In genomic region chr16:55044366-55044975, GRCh38 we compare ENCODE assay signal across 25 cellular contexts.
"Had no signal": no experiment of that assay in that cellular context is flagged by ENCODE, and none has a peak within 500 bp of the region (broad histone marks: within the 10 kb centered on the region; RNA-seq: fewer than 3 reads in every experiment).

No MANE protein-coding gene starts in this region.

- H3K4me3 Mint-ChIP-seq: activated CD4-positive, alpha-beta T cell treated with anti-CD3 and anti-CD28 coated beads, Interleukin-2, amount 10 ng/mL, durations not matched to agents 7 days and 5 days; activated CD8-positive, alpha-beta T cell treated with anti-CD3 and anti-CD28 coated beads for 36 hours; activated naive CD8-positive, alpha-beta T cell treated with anti-CD3 and anti-CD28 coated beads, Interleukin-2, amount 10 ng/mL, durations not matched to agents 7 days and 5 days; activated T-cell treated with anti-CD3 and anti-CD28 coated beads, Interleukin-2, amount 50 U/mL, for 72 hours had no signal

- H3K4me1 Mint-ChIP-seq: activated CD4-positive, alpha-beta T cell treated with anti-CD3 and anti-CD28 coated beads, Interleukin-2, amount 10 ng/mL, durations not matched to agents 7 days and 5 days; activated naive CD8-positive, alpha-beta T cell treated with anti-CD3 and anti-CD28 coated beads, Interleukin-2, amount 10 ng/mL, durations not matched to agents 7 days and 5 days had no signal

- H3K4me1 ChIP-seq: adrenal gland, breast epithelium had no signal

- H3K36me3 ChIP-seq: adrenal gland, breast epithelium, MG63 had no signal

- H3K27ac ChIP-seq: adrenal gland, breast epithelium, SK-N-MC, VCaP had no signal

- H3K4me3 ChIP-seq: adrenal gland, breast epithelium, MG63, SK-N-MC had no signal

- DNase-seq: activated CD4-positive, alpha-beta T cell treated with anti-CD3 and anti-CD28 coated beads, Interleukin-2, amount 10 ng/mL, durations not matched to agents 7 days and 5 days; activated CD4-positive, CD25-positive, alpha-beta regulatory T cell; activated CD8-positive, alpha-beta memory T cell treated with anti-CD3 and anti-CD28 coated beads, Interleukin-2, amount 50 U/mL, for 4 hours; activated CD8-positive, alpha-beta T cell treated with anti-CD3 and anti-CD28 coated beads for 36 hours; activated gamma-delta T cell treated with Interleukin-2 at 50 U/mL for 16 hours; activated naive CD4-positive, alpha-beta T cell treated with anti-CD3 and anti-CD28 coated beads, Interleukin-2, amount 50 U/mL, for 16 hours; activated naive CD8-positive, alpha-beta T cell treated with anti-CD3 and anti-CD28 coated beads, Interleukin-2, amount 10 ng/mL, durations not matched to agents 7 days and 5 days; activated T-cell treated with anti-CD3 and anti-CD28 coated beads, Interleukin-2, amount 50 U/mL, for 72 hours; adrenal gland; anterior cingulate cortex; MG63; NCI-H1105 treated with DMSO at 0.1 percent for 48 hours; NCI-H1436 treated with DMSO at 0.1 percent for 48 hours; NCI-H187; NCI-H2081 treated with DMSO at 0.1 percent for 48 hours; NCI-H2171; NCI-H226; NCI-H526; NCI-H82; T-helper 1 cell had no signal

- H3K9me3 Mint-ChIP-seq: activated CD4-positive, alpha-beta T cell treated with anti-CD3 and anti-CD28 coated beads, Interleukin-2, amount 10 ng/mL, durations not matched to agents 7 days and 5 days; activated CD8-positive, alpha-beta T cell treated with anti-CD3 and anti-CD28 coated beads for 36 hours; activated naive CD8-positive, alpha-beta T cell treated with anti-CD3 and anti-CD28 coated beads, Interleukin-2, amount 10 ng/mL, durations not matched to agents 7 days and 5 days; activated T-cell treated with anti-CD3 and anti-CD28 coated beads, Interleukin-2, amount 50 U/mL, for 72 hours; activated T-helper 2 cell treated with anti-CD3 and anti-CD28 coated beads, Interferon-gamma antibody, Interleukin-2, Interleukin-4, amounts not matched to agents 10 μg/mL and 5 μg/mL and 100 μg/mL, durations not matched to agents 14 hours and 24 hours and 36 hours had no signal

- H3K27me3 ChIP-seq: breast epithelium had no signal

- ATAC-seq: activated CD8-positive, alpha-beta T cell treated with anti-CD3 and anti-CD28 coated beads for 36 hours; activated T-cell treated with anti-CD3 and anti-CD28 coated beads, Interleukin-2, amount 50 U/mL, for 72 hours; HepG2 had no signal

- H3K36me3 Mint-ChIP-seq: activated naive CD8-positive, alpha-beta T cell treated with anti-CD3 and anti-CD28 coated beads, Interleukin-2, amount 10 ng/mL, durations not matched to agents 7 days and 5 days had no signal

- H3K27ac Mint-ChIP-seq: activated CD4-positive, alpha-beta T cell treated with anti-CD3 and anti-CD28 coated beads, Interleukin-2, amount 10 ng/mL, durations not matched to agents 7 days and 5 days; activated CD8-positive, alpha-beta T cell treated with anti-CD3 and anti-CD28 coated beads for 36 hours; activated naive CD8-positive, alpha-beta T cell treated with anti-CD3 and anti-CD28 coated beads, Interleukin-2, amount 10 ng/mL, durations not matched to agents 7 days and 5 days; activated T-cell treated with anti-CD3 and anti-CD28 coated beads, Interleukin-2, amount 50 U/mL, for 72 hours; activated T-helper 2 cell treated with anti-CD3 and anti-CD28 coated beads, Interferon-gamma antibody, Interleukin-2, Interleukin-4, amounts not matched to agents 10 μg/mL and 5 μg/mL and 100 μg/mL, durations not matched to agents 14 hours and 24 hours and 36 hours had no signal

- H3K27me3 Mint-ChIP-seq: activated CD4-positive, alpha-beta T cell treated with anti-CD3 and anti-CD28 coated beads, Interleukin-2, amount 10 ng/mL, durations not matched to agents 7 days and 5 days; activated naive CD8-positive, alpha-beta T cell treated with anti-CD3 and anti-CD28 coated beads, Interleukin-2, amount 10 ng/mL, durations not matched to agents 7 days and 5 days had no signal

- H3K9me3 ChIP-seq: adrenal gland, breast epithelium, MG63 had no signal
